Comparison of ENCODE assay signal across 17 cellular contexts in the genomic region with DNA sequence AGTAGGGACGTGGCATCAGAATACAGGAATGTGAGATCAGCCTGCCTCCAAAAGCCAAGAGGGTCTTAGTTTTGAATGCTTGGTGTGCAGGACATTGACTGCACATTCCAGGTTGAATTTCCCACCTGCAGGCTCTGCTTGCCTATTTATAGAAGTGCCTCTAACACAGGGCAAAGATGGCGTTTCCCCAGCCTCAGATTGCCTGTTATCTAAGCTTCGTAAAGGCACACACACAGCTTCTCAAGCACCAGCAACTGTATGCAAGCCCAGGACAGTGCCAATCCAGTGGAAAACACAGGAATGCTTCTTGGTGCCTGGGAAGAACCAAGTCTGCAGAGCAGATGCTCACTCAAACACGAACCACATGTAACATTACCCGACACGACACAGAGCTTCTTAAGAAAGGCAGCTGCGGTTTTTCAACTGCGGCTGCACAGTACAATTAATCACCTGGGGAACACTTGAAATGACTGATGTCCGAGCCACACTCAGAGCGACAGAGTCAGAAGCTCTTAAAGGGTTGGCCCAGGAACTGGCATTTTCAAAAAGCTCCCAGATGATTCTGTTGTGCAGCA.
A peak's percentile ranks its signal among the peaks of the same experiment; 100 is the strongest.
DNase-seq lines count a peak whose midpoint lies in the region; ATAC-seq and TF ChIP-seq lines count a peak whose summit lies in the region.
"Had no signal": no experiment of that assay in that cellular context is flagged by ENCODE, and none has a peak within 500 bp of the region (broad histone marks: within the 10 kb centered on the region; RNA-seq: fewer than 3 reads in every experiment).

No MANE protein-coding gene starts in this region.

- H3K79me2 ChIP-seq in smooth muscle cell (ENCODE audit: low read depth) = no peaks in the 10 kb centered on the region

- WGBS in smooth muscle cell (ENCODE audit: low lambda C conversion rate) = 65% methylated on average over 10 of the region's 10 CpGs

- no peak for TF ChIP-seq CTCF in HFF-Myc (IDR thresholded peaks at IDR 0.05; ENCODE audit: low read depth, low read length, missing control alignments)
- TF ChIP-seq CTCF in fibroblast of mammary gland (conservative IDR thresholded peaks at IDR 0.05; ENCODE audit: control insufficient read depth, insufficient read depth, low read depth, low read length) = no peak
- TF ChIP-seq CTCF in smooth muscle cell (IDR thresholded peaks at IDR 0.05; ENCODE audit: borderline replicate concordance, insufficient read depth, poor library complexity, severe bottlenecking) = no peak
- no peak for TF ChIP-seq CTCF in colonic mucosa (IDR thresholded peaks at IDR 0.05)

- peak; percentile 76 for DNase-seq in HFF-Myc (ENCODE audit: extremely low read depth, low read depth)
- DNase-seq in NCI-H510A (lab: John Stamatoyannopoulos, UW) = peak; percentile 14
- DNase-seq in fibroblast of mammary gland (ENCODE audit: low read depth) = peak; percentile 17
- no peak for DNase-seq in smooth muscle cell (lab: John Stamatoyannopoulos, UW; ENCODE audit: unreplicated experiment)
- no peak for DNase-seq in colonic mucosa
- DNase-seq in left lobe of liver (ENCODE audit: low spot score) = no peak
- DNase-seq: activated CD4-positive, alpha-beta memory T cell treated with anti-CD3 and anti-CD28 coated beads, Interleukin-2, amount 10 ng/mL, durations not matched to agents 7 days and 5 days; anterior cingulate cortex; COR-L47; cortex of kidney; KG1; left colon; naive thymus-derived CD4-positive, alpha-beta T cell; SIG-M5; stimulated activated CD4-positive, alpha-beta T cell treated with anti-CD3 and anti-CD28 coated beads, Interleukin-4, amount 100 ng/mL, for 1 hour; tibial artery had no signal

- H2AFZ ChIP-seq in smooth muscle cell (ENCODE audit: low read depth) = peak overlapping the region; percentile 1

- no peaks in the 10 kb centered on the region for H3K9me3 ChIP-seq in smooth muscle cell (replicated peaks; ENCODE audit: low read depth)
- H3K9me3 ChIP-seq in colonic mucosa = no peaks in the 10 kb centered on the region
- H3K9me3 ChIP-seq: tibial artery had no signal

- H3K27ac ChIP-seq in smooth muscle cell (ENCODE audit: low read depth) (no peak overlapping the region), colonic mucosa (no peak overlapping the region)
- H3K27ac ChIP-seq: tibial artery had no signal

- no peaks in the 10 kb centered on the region for H4K20me1 ChIP-seq in smooth muscle cell (ENCODE audit: low read depth)

- H3K27me3 ChIP-seq in smooth muscle cell (ENCODE audit: low read depth) (no peaks in the 10 kb centered on the region), colonic mucosa (no peaks in the 10 kb centered on the region)

- intact Hi-C loops in colonic mucosa (cut with DNase I) = no loop called here

- no peak for ATAC-seq in HG03378 (IDR thresholded peaks at IDR 0.05; ENCODE audit: unreplicated experiment)
- ATAC-seq in left lobe of liver = no peak
- ATAC-seq: left colon; naive thymus-derived CD4-positive, alpha-beta T cell had no signal

- H3K9ac ChIP-seq in smooth muscle cell (ENCODE audit: low read depth) (no peak overlapping the region), colonic mucosa (ENCODE audit: low read depth in 2 of 2, low read length in 2 of 2) (no peak overlapping the region)

- H3K4me3 ChIP-seq in HFF-Myc (replicated peaks; ENCODE audit: low read depth, low read length) (no peak overlapping the region), fibroblast of mammary gland (ENCODE audit: control insufficient read depth, low read depth, low read length) (no peak overlapping the region), smooth muscle cell (no peak overlapping the region), colonic mucosa (no peak overlapping the region)
- H3K4me3 ChIP-seq: tibial artery had no signal

- H3K4me2 ChIP-seq in smooth muscle cell = no peak overlapping the region

- H3K4me1 ChIP-seq in smooth muscle cell (ENCODE audit: low read depth) = peaks cover 4% of the 10 kb centered on the region
- no peaks in the 10 kb centered on the region for H3K4me1 ChIP-seq in colonic mucosa
- H3K4me1 ChIP-seq: tibial artery had no signal

- H3F3A ChIP-seq in smooth muscle cell (ENCODE audit: low read depth) = no peaks in the 10 kb centered on the region

- no peaks in the 10 kb centered on the region for H3K36me3 ChIP-seq in smooth muscle cell (ENCODE audit: low read depth)
- H3K36me3 ChIP-seq in colonic mucosa = no peaks in the 10 kb centered on the region
- H3K36me3 ChIP-seq: tibial artery had no signal

Comparison
In these comparisons a context has a peak if more than half of its experiments do, and no peak if none do; other contexts are left out.
1. DNase-seq: peak in HFF-Myc (single experiment), NCI-H510A (single experiment) and fibroblast of mammary gland (single experiment); none in smooth muscle cell (single experiment), colonic mucosa (single experiment) and left lobe of liver (single experiment).